17 cellular contexts compared by ENCODE assay signal in genomic region chr3:175977968-175978752, GRCh38.
DNase-seq lines count a peak whose midpoint lies in the region; ATAC-seq and TF ChIP-seq lines count a peak whose summit lies in the region.
"Had no signal": no experiment of that assay in that cellular context is flagged by ENCODE, and none has a peak within 500 bp of the region (broad histone marks: within the 10 kb centered on the region; RNA-seq: fewer than 3 reads in every experiment).

No MANE protein-coding gene starts in this region.

- no peak overlapping the region for H2BK120ac ChIP-seq in IMR-90 (ENCODE audit: low read depth, low read length)

- no peak overlapping the region for H3K4ac ChIP-seq in IMR-90 (ENCODE audit: low read depth, low read length)

- TF ChIP-seq POLR2A in IMR-90 (IDR thresholded peaks at IDR 0.05; ENCODE audit: low read depth, low read length), result no peak

- no peak overlapping the region for H2AK9ac ChIP-seq in IMR-90 (replicated peaks; ENCODE audit: low read depth, low read length, poor library complexity)

- ATAC-seq in IMR-90 (ENCODE audit: low read depth) (no peak), lung (ENCODE audit: insufficient read depth, low FRiP score) (peak; percentile 11), GM21737 (IDR thresholded peaks at IDR 0.05; ENCODE audit: unreplicated experiment) (no peak), GM18867 (IDR thresholded peaks at IDR 0.05; ENCODE audit: unreplicated experiment) (no peak)
- peak; percentile 19 for ATAC-seq in stimulated activated effector memory CD8-positive, alpha-beta T cell treated with anti-CD3 and anti-CD28 coated beads, Interleukin-12 subunit alpha, Interleukin-12 subunit beta, amount 100 ng/mL, for 72 hours
- ATAC-seq: CD8-positive, alpha-beta T cell had no signal

- H3K4me1 Mint-ChIP-seq in stimulated activated effector memory CD8-positive, alpha-beta T cell treated with anti-CD3 and anti-CD28 coated beads, Interleukin-12 subunit alpha, Interleukin-12 subunit beta, amount 100 ng/mL, for 72 hours, result no peaks in the 10 kb centered on the region
- H3K4me1 Mint-ChIP-seq: CD14-positive monocyte had no signal

- H3K36me3 ChIP-seq in IMR-90 (ENCODE audit: control insufficient read depth, insufficient read depth, low read length) (no peaks in the 10 kb centered on the region), lung (ENCODE audit: control insufficient read depth in 2 of 2, insufficient read depth in 2 of 2, low read length in 2 of 2) (no peaks in the 10 kb centered on the region), ascending aorta (no peaks in the 10 kb centered on the region)
- H3K36me3 ChIP-seq: HAP-1 had no signal

- H3K9me3 ChIP-seq in IMR-90 (ENCODE audit: control insufficient read depth, insufficient read depth, low read length) (no peaks in the 10 kb centered on the region; the same call in 1 of the 2 replicates), lung (ENCODE audit: control insufficient read depth in 2 of 2, insufficient read depth in 1 of 2, low read length in 1 of 2) (peaks cover 3 to 9% of the 10 kb centered on the region in 2 donors), ascending aorta (peaks cover 0 to 11% of the 10 kb centered on the region in 2 donors)
- H3K9me3 ChIP-seq: HAP-1 had no signal

- H3K36me3 Mint-ChIP-seq in stimulated activated effector memory CD8-positive, alpha-beta T cell treated with anti-CD3 and anti-CD28 coated beads, Interleukin-12 subunit alpha, Interleukin-12 subunit beta, amount 100 ng/mL, for 72 hours, result no peaks in the 10 kb centered on the region
- H3K36me3 Mint-ChIP-seq: CD14-positive monocyte; CD8-positive, alpha-beta T cell had no signal

- H3K9ac ChIP-seq in IMR-90 (ENCODE audit: low read depth, low read length), result no peak overlapping the region

- H2AFZ ChIP-seq in IMR-90 (replicated peaks; ENCODE audit: low read length, poor library complexity), result peak overlapping the region; percentile 56

- CTCF ChIA-PET in IMR-90 (lab: Yijun Ruan, JAX), result interaction anchor here (0.5 kb wide), 1 partner anchor 779 kb away, joined by 3 read pairs; no protein-coding TSS in a partner anchor

- H3K9me1 ChIP-seq in IMR-90 (ENCODE audit: insufficient read depth, low read length), result no peaks in the 10 kb centered on the region

- no peak overlapping the region for H4K5ac ChIP-seq in IMR-90 (ENCODE audit: low read depth, low read length)

- H3K9me3 Mint-ChIP-seq in stimulated activated effector memory CD8-positive, alpha-beta T cell treated with anti-CD3 and anti-CD28 coated beads, Interleukin-12 subunit alpha, Interleukin-12 subunit beta, amount 100 ng/mL, for 72 hours, result peaks cover 15% of the 10 kb centered on the region

- no peak overlapping the region for H3K27ac Mint-ChIP-seq in stimulated activated effector memory CD8-positive, alpha-beta T cell treated with anti-CD3 and anti-CD28 coated beads, Interleukin-12 subunit alpha, Interleukin-12 subunit beta, amount 100 ng/mL, for 72 hours
- H3K27ac Mint-ChIP-seq: CD14-positive monocyte; CD8-positive, alpha-beta T cell had no signal

- H3K4me3 ChIP-seq in IMR-90 (ENCODE audit: insufficient read depth, low read depth, low read length), result no peak overlapping the region
- no peak overlapping the region for H3K4me3 ChIP-seq in lung
- H3K4me3 ChIP-seq in ascending aorta, result no peak overlapping the region
- H3K4me3 ChIP-seq: HAP-1 had no signal

- WGBS in IMR-90 (ENCODE audit: extremely low coverage in 2 of 2, insufficient read length in 1 of 2), 2 experiments, result 60% methylated on average over 2 of the region's 32 CpGs; no CpG with 5 or more reads in 1 of the 2 experiments
- 95 to 96% methylated on average over 32 of the region's 32 CpGs for WGBS in lung, 2 donors

- H3K4me2 ChIP-seq in IMR-90 (ENCODE audit: low read depth, low read length), result no peak overlapping the region

- H2BK20ac ChIP-seq in IMR-90 (ENCODE audit: low read depth, low read length), result no peak overlapping the region

- intact Hi-C loops in IMR-90 (cut with micrococcal nuclease), result no loop called here
- intact Hi-C loops in ascending aorta (cut with DNase I), result no loop called here

- in situ Hi-C loops in IMR-90 (cut with MboI; ENCODE audit: low sequenced_read_pairs), result no loop called here

- H3K23ac ChIP-seq in IMR-90 (ENCODE audit: low read depth, low read length), result no peak overlapping the region

- H3K4me1 ChIP-seq in IMR-90 (ENCODE audit: control insufficient read depth, insufficient read depth, low read length) (no peaks in the 10 kb centered on the region), lung (ENCODE audit: control insufficient read depth in 2 of 2, insufficient read depth in 2 of 2, low read length in 2 of 2) (no peaks in the 10 kb centered on the region), ascending aorta (no peaks in the 10 kb centered on the region)
- H3K4me1 ChIP-seq: HAP-1 had no signal

- BruUV-seq in IMR-90 (replicated peaks; lab: Mats Ljungman, UMichigan), result no TSS peak

- no peak overlapping the region for H2BK15ac ChIP-seq in IMR-90 (ENCODE audit: low read depth, low read length)

- POLR2A ChIA-PET in IMR-90 (lab: Charles Lee; ENCODE audit: unreplicated experiment), result no interaction called here

- peak; percentile 5 for DNase-seq in activated gamma-delta T cell (lab: John Stamatoyannopoulos, UW)
- DNase-seq in activated gamma-delta T cell treated with Interleukin-2 at 50 U/mL for 16 hours, result no peak
- no peak for DNase-seq in IMR-90
- DNase-seq in lung (ENCODE audit: low spot score), result no peak
- DNase-seq in stimulated activated effector memory CD8-positive, alpha-beta T cell treated with anti-CD3 and anti-CD28 coated beads, Interleukin-12 subunit alpha, Interleukin-12 subunit beta, amount 100 ng/mL, for 72 hours (ENCODE audit: low spot score in 2 of 2), result no peak
- DNase-seq in ascending aorta (ENCODE audit: low spot score in 2 of 2), result no peak
- DNase-seq: CD8-positive, alpha-beta T cell; COR-L47; DMS153; DMS79 treated with DMSO at 0.1 percent for 48 hours; EL; GOT3 had no signal

- TF ChIP-seq CTCF in IMR-90 (conservative IDR thresholded peaks at IDR 0.05; ENCODE audit: low read depth, low read length) (no peak), lung (IDR thresholded peaks at IDR 0.05; ENCODE audit: control extremely low read depth, extremely low read depth) (no peak), ascending aorta (IDR thresholded peaks at IDR 0.05) (no peak)

- H3K27me3 ChIP-seq in IMR-90 (ENCODE audit: control insufficient read depth, insufficient read depth, low read length) (no peaks in the 10 kb centered on the region), lung (ENCODE audit: control insufficient read depth, insufficient read depth) (no peaks in the 10 kb centered on the region), ascending aorta (no peaks in the 10 kb centered on the region)

- no peak overlapping the region for H3K18ac ChIP-seq in IMR-90 (ENCODE audit: low read depth, low read length)

- H2AK5ac ChIP-seq in IMR-90 (ENCODE audit: low read depth, low read length), result no peak overlapping the region

- H3K27ac ChIP-seq in IMR-90 (ENCODE audit: insufficient read depth, low read length) (no peak overlapping the region), lung (ENCODE audit: low read depth in 1 of 2, low read length in 1 of 2) (no peak overlapping the region), ascending aorta (no peak overlapping the region)
- H3K27ac ChIP-seq: 22Rv1 had no signal

- no peak overlapping the region for H4K91ac ChIP-seq in IMR-90 (ENCODE audit: insufficient read depth, low read depth, low read length)

- no peaks in the 10 kb centered on the region for H4K20me1 ChIP-seq in IMR-90 (ENCODE audit: insufficient read depth, low read length)

- H3K4me3 Mint-ChIP-seq in stimulated activated effector memory CD8-positive, alpha-beta T cell treated with anti-CD3 and anti-CD28 coated beads, Interleukin-12 subunit alpha, Interleukin-12 subunit beta, amount 100 ng/mL, for 72 hours, result no peak overlapping the region
- H3K4me3 Mint-ChIP-seq: CD14-positive monocyte; CD8-positive, alpha-beta T cell had no signal

- H4K8ac ChIP-seq in IMR-90 (ENCODE audit: low read depth in 2 of 2, low read length in 2 of 2), result no peak overlapping the region

- no peak for TF ChIP-seq RAD21 in IMR-90 (IDR thresholded peaks at IDR 0.05; ENCODE audit: low read length)

- no peaks in the 10 kb centered on the region for H3K79me1 ChIP-seq in IMR-90 (ENCODE audit: low read depth in 1 of 2, low read length in 2 of 2)

- H3K14ac ChIP-seq in IMR-90 (replicated peaks; ENCODE audit: low read depth, low read length), result no peak overlapping the region

- H3K56ac ChIP-seq in IMR-90 (ENCODE audit: extremely low read depth, insufficient read depth, low read length), result no peak overlapping the region

- no peak overlapping the region for H2BK5ac ChIP-seq in IMR-90 (ENCODE audit: low read depth, low read length, poor library complexity, severe bottlenecking)

- dilution Hi-C loops in IMR-90 (cut with HindIII; ENCODE audit: low sequenced_read_pairs, unreplicated experiment), result no loop called here

TF ChIP-seq in IMR-90, 13 proteins besides CTCF, POLR2A, EP300 and RAD21 (continues in another document):
- TF ChIP-seq MAFK (IDR thresholded peaks at IDR 0.05; ENCODE audit: low read depth, low read length), result no peak
- no peak for TF ChIP-seq BHLHE40 (IDR thresholded peaks at IDR 0.05; ENCODE audit: low read depth, low read length)
- no peak for TF ChIP-seq CHD1 (IDR thresholded peaks at IDR 0.05; ENCODE audit: low read depth, low read length)
- no peak for TF ChIP-seq MAZ (IDR thresholded peaks at IDR 0.05; ENCODE audit: borderline replicate concordance, low read depth, low read length)
- no peak for TF ChIP-seq RCOR1 (IDR thresholded peaks at IDR 0.05; ENCODE audit: insufficient replicate concordance, low read length)
- TF ChIP-seq SMC3 (IDR thresholded peaks at IDR 0.05; ENCODE audit: low read depth, low read length), result no peak
- no peak for TF ChIP-seq CEBPB (IDR thresholded peaks at IDR 0.05; ENCODE audit: low read depth, low read length)
- no peak for TF ChIP-seq USF2 (IDR thresholded peaks at IDR 0.05; ENCODE audit: low read depth, low read length)
- TF ChIP-seq ELK1 (IDR thresholded peaks at IDR 0.05; ENCODE audit: borderline replicate concordance, low read depth, low read length), result no peak

Comparison
In these comparisons a context has a peak if more than half of its experiments do, and no peak if none do; other contexts are left out.
1. ATAC-seq: peak in lung (single experiment) and stimulated activated effector memory CD8-positive, alpha-beta T cell treated with anti-CD3 and anti-CD28 coated beads, Interleukin-12 subunit alpha, Interleukin-12 subunit beta, amount 100 ng/mL, for 72 hours (single experiment); none in IMR-90 (single experiment), GM21737 (single experiment) and GM18867 (single experiment).